7 cellular contexts compared by ENCODE assay signal in genomic region chr18:14432371-14432770, GRCh38.
DNase-seq lines count a peak whose midpoint lies in the region; ATAC-seq and TF ChIP-seq lines count a peak whose summit lies in the region.
"Not testable (repeated sequence)": the region's sequence is repeated elsewhere in the genome, so short reads cannot be mapped to it uniquely, and the experiment has no call there.

No MANE protein-coding gene starts in this region.

- not testable (repeated sequence) for TF ChIP-seq CTCF in HEK293 (tag by site-specific recombination; IDR thresholded peaks at IDR 0.05); MCF 10A (IDR thresholded peaks at IDR 0.05; ENCODE audit: unreplicated experiment)

- not testable (repeated sequence) for BruUV-seq in MCF 10A (replicated peaks; lab: Mats Ljungman, UMichigan)

- ATAC-seq in T-cell (replicated peaks in 1 of 4); memory B cell (ENCODE audit: low read depth); natural killer cell treated with Interleukin-12 subunit alpha and Interleukin-12 subunit beta and Interleukin-15 and Interleukin-18, amount 100 ng/mL, for 72 hours: not testable (repeated sequence)

- 0 out of 2 replicates have a peak overlapping the region, but pooled peaks have one; percentile 24 for H3K27ac ChIP-seq in HEK293 (ENCODE audit: extremely low read depth, low read depth, low read length)

- peaks cover 0 to 10% (median 3%) of the 10 kb centered on the region in 3 donors for H3K4me1 Mint-ChIP-seq in T-cell
- not testable (repeated sequence) for H3K4me1 Mint-ChIP-seq in activated CD4-positive, alpha-beta T cell treated with anti-CD3 and anti-CD28 coated beads, Interleukin-2, amount 10 ng/mL, durations not matched to agents 24 days and 14 days; activated T-helper 1 cell treated with anti-CD3 and anti-CD28 coated beads, Interleukin-12 subunit alpha, Interleukin-12 subunit beta, Interleukin-2, Interleukin-4 antibody, amounts not matched to agents 30 ng/mL and 10 ng/mL and 1 ng/mL, durations not matched to agents 14 hours and 24 hours and 36 hours (ENCODE audit: low read depth); MCF 10A (ENCODE audit: insufficient read depth, unreplicated experiment); memory B cell; natural killer cell treated with Interleukin-12 subunit alpha and Interleukin-12 subunit beta and Interleukin-15 and Interleukin-18, amount 100 ng/mL, for 72 hours (ENCODE audit: low read depth in 2 of 2)

- not testable (repeated sequence) for H3K4me1 ChIP-seq in HEK293 (ENCODE audit: control insufficient read depth, insufficient read depth, low read length)

- not testable (repeated sequence) for H3K36me3 Mint-ChIP-seq in T-cell; activated CD4-positive, alpha-beta T cell treated with anti-CD3 and anti-CD28 coated beads, Interleukin-2, amount 10 ng/mL, durations not matched to agents 24 days and 14 days (ENCODE audit: low read depth); activated T-helper 1 cell treated with anti-CD3 and anti-CD28 coated beads, Interleukin-12 subunit alpha, Interleukin-12 subunit beta, Interleukin-2, Interleukin-4 antibody, amounts not matched to agents 30 ng/mL and 10 ng/mL and 1 ng/mL, durations not matched to agents 14 hours and 24 hours and 36 hours (ENCODE audit: low read depth); MCF 10A (ENCODE audit: insufficient read depth, unreplicated experiment); memory B cell; natural killer cell treated with Interleukin-12 subunit alpha and Interleukin-12 subunit beta and Interleukin-15 and Interleukin-18, amount 100 ng/mL, for 72 hours

- H3K27me3 Mint-ChIP-seq in T-cell; activated T-helper 1 cell treated with anti-CD3 and anti-CD28 coated beads, Interleukin-12 subunit alpha, Interleukin-12 subunit beta, Interleukin-2, Interleukin-4 antibody, amounts not matched to agents 30 ng/mL and 10 ng/mL and 1 ng/mL, durations not matched to agents 14 hours and 24 hours and 36 hours (ENCODE audit: insufficient read depth); MCF 10A (ENCODE audit: insufficient read depth, unreplicated experiment); natural killer cell treated with Interleukin-12 subunit alpha and Interleukin-12 subunit beta and Interleukin-15 and Interleukin-18, amount 100 ng/mL, for 72 hours: not testable (repeated sequence)
- peaks cover 16% of the 10 kb centered on the region for H3K27me3 Mint-ChIP-seq in activated CD4-positive, alpha-beta T cell treated with anti-CD3 and anti-CD28 coated beads, Interleukin-2, amount 10 ng/mL, durations not matched to agents 24 days and 14 days
- H3K27me3 Mint-ChIP-seq in memory B cell, result peaks cover 11% of the 10 kb centered on the region

- not testable (repeated sequence) for H3K4me3 ChIP-seq in HEK293 (ENCODE audit: low read depth, low read length)

- not testable (repeated sequence) for H3K9me3 ChIP-seq in HEK293 (ENCODE audit: control insufficient read depth, insufficient read depth, low read depth, low read length)

- intact Hi-C loops in activated CD4-positive, alpha-beta T cell treated with anti-CD3 and anti-CD28 coated beads, Interleukin-2, amount 10 ng/mL, durations not matched to agents 24 days and 14 days (cut with micrococcal nuclease); activated T-helper 1 cell treated with anti-CD3 and anti-CD28 coated beads, Interleukin-12 subunit alpha, Interleukin-12 subunit beta, Interleukin-2, Interleukin-4 antibody, amounts not matched to agents 30 ng/mL and 10 ng/mL and 1 ng/mL, durations not matched to agents 14 hours and 24 hours and 36 hours (cut with micrococcal nuclease); MCF 10A (cut with micrococcal nuclease): not testable (repeated sequence)

- not testable (repeated sequence) for DNase-seq in T-cell; activated T-helper 1 cell treated with anti-CD3 and anti-CD28 coated beads, Interleukin-12 subunit alpha, Interleukin-12 subunit beta, Interleukin-2, Interleukin-4 antibody, amounts not matched to agents 30 ng/mL and 10 ng/mL and 1 ng/mL, durations not matched to agents 14 hours and 24 hours and 36 hours (ENCODE audit: low spot score); MCF 10A (ENCODE audit: unreplicated experiment); memory B cell (ENCODE audit: low spot score in 2 of 2); natural killer cell treated with Interleukin-12 subunit alpha and Interleukin-12 subunit beta and Interleukin-15 and Interleukin-18, amount 100 ng/mL, for 72 hours (ENCODE audit: low spot score)
- peak; percentile 14 for DNase-seq in activated CD4-positive, alpha-beta T cell treated with anti-CD3 and anti-CD28 coated beads, Interleukin-2, amount 10 ng/mL, durations not matched to agents 24 days and 14 days

- H3K9me3 Mint-ChIP-seq in T-cell; activated CD4-positive, alpha-beta T cell treated with anti-CD3 and anti-CD28 coated beads, Interleukin-2, amount 10 ng/mL, durations not matched to agents 24 days and 14 days; activated T-helper 1 cell treated with anti-CD3 and anti-CD28 coated beads, Interleukin-12 subunit alpha, Interleukin-12 subunit beta, Interleukin-2, Interleukin-4 antibody, amounts not matched to agents 30 ng/mL and 10 ng/mL and 1 ng/mL, durations not matched to agents 14 hours and 24 hours and 36 hours; MCF 10A (ENCODE audit: unreplicated experiment); memory B cell; natural killer cell treated with Interleukin-12 subunit alpha and Interleukin-12 subunit beta and Interleukin-15 and Interleukin-18, amount 100 ng/mL, for 72 hours: not testable (repeated sequence)

- H3K36me3 ChIP-seq in HEK293 (ENCODE audit: control insufficient read depth in 2 of 2, insufficient read depth in 1 of 2, low read length in 2 of 2), result not testable (repeated sequence)

- POLR2A ChIA-PET in HEK293 (lab: Yijun Ruan, JAX); T-cell (lab: Charles Lee); MCF 10A (lab: Yijun Ruan, JAX): not testable (repeated sequence)

- CTCF ChIA-PET in HEK293 (lab: Yijun Ruan, JAX); T-cell (lab: Charles Lee); MCF 10A (lab: Yijun Ruan, JAX): not testable (repeated sequence)

- H3K4me3 Mint-ChIP-seq in T-cell, result peak overlapping the region in 2 of 3 donors; percentile 39 to 87
- H3K4me3 Mint-ChIP-seq in activated CD4-positive, alpha-beta T cell treated with anti-CD3 and anti-CD28 coated beads, Interleukin-2, amount 10 ng/mL, durations not matched to agents 24 days and 14 days, result not testable (repeated sequence)
- peak overlapping the region; percentile 33 for H3K4me3 Mint-ChIP-seq in activated T-helper 1 cell treated with anti-CD3 and anti-CD28 coated beads, Interleukin-12 subunit alpha, Interleukin-12 subunit beta, Interleukin-2, Interleukin-4 antibody, amounts not matched to agents 30 ng/mL and 10 ng/mL and 1 ng/mL, durations not matched to agents 14 hours and 24 hours and 36 hours
- H3K4me3 Mint-ChIP-seq in MCF 10A (ENCODE audit: unreplicated experiment), result peak overlapping the region; percentile 40
- peak overlapping the region; percentile 11 for H3K4me3 Mint-ChIP-seq in memory B cell
- peak overlapping the region; percentile 30 for H3K4me3 Mint-ChIP-seq in natural killer cell treated with Interleukin-12 subunit alpha and Interleukin-12 subunit beta and Interleukin-15 and Interleukin-18, amount 100 ng/mL, for 72 hours

- H3K27ac Mint-ChIP-seq in T-cell; activated CD4-positive, alpha-beta T cell treated with anti-CD3 and anti-CD28 coated beads, Interleukin-2, amount 10 ng/mL, durations not matched to agents 24 days and 14 days; activated T-helper 1 cell treated with anti-CD3 and anti-CD28 coated beads, Interleukin-12 subunit alpha, Interleukin-12 subunit beta, Interleukin-2, Interleukin-4 antibody, amounts not matched to agents 30 ng/mL and 10 ng/mL and 1 ng/mL, durations not matched to agents 14 hours and 24 hours and 36 hours; MCF 10A (ENCODE audit: low read depth, unreplicated experiment); memory B cell; natural killer cell treated with Interleukin-12 subunit alpha and Interleukin-12 subunit beta and Interleukin-15 and Interleukin-18, amount 100 ng/mL, for 72 hours: not testable (repeated sequence)
